ENCODE assay signal across 8 cellular contexts in the genomic region with DNA sequence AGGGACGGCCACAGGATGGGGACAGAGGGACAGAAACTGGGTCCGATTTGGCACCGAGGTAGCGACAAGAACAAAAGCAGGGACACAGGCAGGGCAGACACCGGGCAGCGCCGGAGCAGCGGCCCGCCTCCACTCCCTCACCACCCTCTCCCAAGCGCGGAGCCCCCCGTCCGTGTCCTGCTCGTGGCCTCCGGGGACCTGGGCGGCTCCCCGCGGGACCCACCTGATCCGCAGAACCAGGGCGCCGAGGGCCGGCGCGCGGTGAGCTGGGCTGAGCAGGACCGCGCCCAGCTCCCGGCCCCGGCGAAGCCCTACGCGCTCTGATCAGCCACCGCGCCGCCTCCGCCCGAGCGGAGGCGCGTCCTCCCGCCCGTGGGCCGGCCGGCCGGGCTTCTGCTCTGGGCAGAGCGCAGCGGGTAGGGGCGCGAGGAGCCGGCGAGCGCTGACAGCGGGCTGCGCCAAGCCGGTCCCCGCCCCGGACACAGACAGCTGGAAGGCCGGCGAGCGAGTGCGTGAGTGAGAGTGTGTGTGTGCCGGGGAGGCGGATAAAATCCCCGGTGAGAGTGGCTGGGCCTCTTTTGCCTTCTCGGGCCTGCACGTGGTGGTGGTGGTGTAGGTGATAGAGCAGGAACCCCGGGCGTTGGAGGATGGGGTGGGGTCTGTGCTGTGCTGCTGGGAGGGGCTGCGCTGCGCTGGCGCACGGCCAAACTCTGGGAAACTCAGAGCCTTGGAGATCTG. TPM values are rescaled to one million over a fixed set of nuclear protein-coding genes. Genes with fewer than 3 reads are reported as not detected.
A peak's percentile ranks its signal among the peaks of the same experiment; 100 is the strongest.
DNase-seq lines count a peak whose midpoint lies in the region; ATAC-seq and TF ChIP-seq lines count a peak whose summit lies in the region.

TSS of gene GGTA1 (minus strand) at position 418 of the 738 bp plus-strand sequence. CDS start 31,922 bp downstream, outside the sequence.

- ATAC-seq in T-helper 17 cell, result peak; percentile 40
- no peak for ATAC-seq in GM21526 (IDR thresholded peaks at IDR 0.05; ENCODE audit: low FRiP score, unreplicated experiment)
- ATAC-seq in GM18870 (IDR thresholded peaks at IDR 0.05; ENCODE audit: unreplicated experiment), result no peak

- peak within 1 kb of the TSS; percentile 55 for H3K9ac ChIP-seq in mesendoderm (ENCODE audit: low read length)

- peaks cover 10% of the 10 kb centered on the region for H3K27me3 ChIP-seq in mesendoderm (ENCODE audit: insufficient read depth, low read length, poor library complexity)
- no peaks in the 10 kb centered on the region for H3K27me3 ChIP-seq in tibial artery

- no peaks in the 10 kb centered on the region for H3K79me1 ChIP-seq in mesendoderm (ENCODE audit: low read length)

- no peak within 1 kb of the TSS for H4K5ac ChIP-seq in mesendoderm (ENCODE audit: low read length)

- no peak within 1 kb of the TSS for H2AK5ac ChIP-seq in mesendoderm (ENCODE audit: low read length)

- no peak within 1 kb of the TSS for H2BK5ac ChIP-seq in mesendoderm (ENCODE audit: low read length)

- no peaks in the 10 kb centered on the region for H3K79me2 ChIP-seq in mesendoderm (ENCODE audit: control insufficient read depth, insufficient read depth, low read length)

- peaks cover 8% of the 10 kb centered on the region for H3K36me3 Mint-ChIP-seq in T-helper 17 cell (ENCODE audit: low read depth)

- H3K36me3 ChIP-seq in mesendoderm (ENCODE audit: control insufficient read depth, insufficient read depth, low read length) (no peaks in the 10 kb centered on the region), tibial artery (no peaks in the 10 kb centered on the region)

- H3K4me3 Mint-ChIP-seq in T-helper 17 cell, result peak within 1 kb of the TSS; percentile 82

- peak within 1 kb of the TSS; percentile 43 for H3K4me3 ChIP-seq in epithelial cell of proximal tubule (ENCODE audit: low read depth, low read length)
- H3K4me3 ChIP-seq in mesendoderm (ENCODE audit: low read length), result peak within 1 kb of the TSS; percentile 26
- peak within 1 kb of the TSS; percentile 69 to 82 for H3K4me3 ChIP-seq in tibial artery

- intact Hi-C loops in tibial artery (cut with DNase I; ENCODE audit: low total_unique reads), result loop anchor here (5.0 kb wide), 1 partner anchor 37 kb away; no protein-coding TSS in a partner anchor

- H3K4me1 ChIP-seq in mesendoderm (ENCODE audit: control insufficient read depth, low read depth, low read length), result no peaks in the 10 kb centered on the region
- peaks cover 0 to 47% (median 27%) of the 10 kb centered on the region in 4 donors for H3K4me1 ChIP-seq in tibial artery

- H3K4ac ChIP-seq in mesendoderm (ENCODE audit: low read depth, low read length), result no peak within 1 kb of the TSS

- no CpG with 5 or more reads among the region's 72 CpGs for WGBS in mesendoderm (ENCODE audit: extremely low coverage, insufficient coverage, low lambda C conversion rate)

- no peak within 1 kb of the TSS for H3K23ac ChIP-seq in mesendoderm (ENCODE audit: low read length)

- peak within 1 kb of the TSS; percentile 20 for H3K18ac ChIP-seq in mesendoderm (ENCODE audit: low read length)

- peaks cover 22% of the 10 kb centered on the region for H3K4me1 Mint-ChIP-seq in T-helper 17 cell

- H3K56ac ChIP-seq in mesendoderm (ENCODE audit: low read length), result peak within 1 kb of the TSS; percentile 74

- H2BK120ac ChIP-seq in mesendoderm (ENCODE audit: low read depth, low read length), result no peak within 1 kb of the TSS

- H3K9me3 ChIP-seq in T-helper 17 cell (ENCODE audit: control insufficient read depth, low read length, poor library complexity, severe bottlenecking), result no peaks in the 10 kb centered on the region
- H3K9me3 ChIP-seq in tibial artery, result no peaks in the 10 kb centered on the region

- no peak within 1 kb of the TSS for H4K8ac ChIP-seq in mesendoderm (ENCODE audit: low read depth, low read length)

- no peak for TF ChIP-seq CTCF in epithelial cell of proximal tubule (conservative IDR thresholded peaks at IDR 0.05; ENCODE audit: low read depth, low read length)
- no peak for TF ChIP-seq CTCF in tibial artery (IDR thresholded peaks at IDR 0.05)

- peak; percentile 36 for DNase-seq in COLO668 (lab: John Stamatoyannopoulos, UW; ENCODE audit: unreplicated experiment)
- peak; percentile 38 for DNase-seq in HK-2 (ENCODE audit: unreplicated experiment)
- DNase-seq in T-helper 17 cell, result no peak
- no peak for DNase-seq in epithelial cell of proximal tubule (ENCODE audit: low read depth)
- peak; percentile 55 for DNase-seq in mesendoderm
- peak; percentile 69 to 80 for DNase-seq in tibial artery

- no peak within 1 kb of the TSS for H2BK15ac ChIP-seq in mesendoderm (replicated peaks; ENCODE audit: low read depth)

- H3K27ac ChIP-seq in mesendoderm (ENCODE audit: low read depth, low read length) (no peak within 1 kb of the TSS), tibial artery (peak within 1 kb of the TSS; percentile 92 to 96)

- H3K27ac Mint-ChIP-seq in T-helper 17 cell, result no peak within 1 kb of the TSS

- H3K4me2 ChIP-seq in mesendoderm (ENCODE audit: low read length), result peak within 1 kb of the TSS; percentile 87

- peaks cover 59% of the 10 kb centered on the region for H3K27me3 Mint-ChIP-seq in T-helper 17 cell

RNA-seq across cellular contexts. Expression of gene GGTA1, which starts in this region (rescaled TPM):
- 1 to 10 TPM in 1 of 2 donors, under 1 TPM in 1; 0.50 to 7.7 TPM for total RNA-seq in T-helper 17 cell
- 0.14 TPM in 1 of 2 replicates, not detected in the other for total RNA-seq in epithelial cell of proximal tubule
- not detected for polyA plus RNA-seq in mesendoderm (2013, experiment 1 of 2)
- not detected for polyA plus RNA-seq in mesendoderm (2013, experiment 2 of 2)

Comparison
In these comparisons a context has a peak if more than half of its experiments do, and no peak if none do; other contexts are left out.
1. DNase-seq: peak in COLO668 (single experiment), HK-2 (single experiment), mesendoderm (single experiment) and tibial artery (2 of 2); none in T-helper 17 cell (0 of 3) and epithelial cell of proximal tubule (single experiment).
2. Peak in every context shown above with its lines, with median percentiles within 50 percentile points of each other: H3K4me3 ChIP-seq.